1 cellular context compared by ENCODE assay signal in genomic region chr1:36369061-36369470, GRCh38.
A peak's percentile ranks its signal among the peaks of the same experiment; 100 is the strongest.
TF ChIP-seq lines count a peak whose summit lies in the region.

No MANE protein-coding gene starts in this region.

TF ChIP-seq in K562, 482 proteins besides CTCF, POLR2A, EP300 and RAD21 (continued from another document and continues in another):
- TF ChIP-seq FOXK2 (conservative IDR thresholded peaks at IDR 0.05 in 1 of 2, IDR thresholded peaks at IDR 0.05 in 1 of 2; ENCODE audit: low read depth in 2 of 2), result no peak
- no peak for TF ChIP-seq PKNOX1 (IDR thresholded peaks at IDR 0.05)
- no peak for TF ChIP-seq CREB3L1 (IDR thresholded peaks at IDR 0.05; ENCODE audit: borderline replicate concordance, low read depth)
- no peak for TF ChIP-seq JUN (IDR thresholded peaks at IDR 0.05; ENCODE audit: borderline replicate concordance, low read depth, low read length)
- no peak for TF ChIP-seq JUN (CRISPR knock-in tag; IDR thresholded peaks at IDR 0.05; ENCODE audit: borderline replicate concordance)
- no peak for TF ChIP-seq ELK1 (CRISPR knock-in tag; IDR thresholded peaks at IDR 0.05)
- peak; percentile 51; the same call in 1 of the 2 replicates for TF ChIP-seq DEAF1 (CRISPR knock-in tag; IDR thresholded peaks at IDR 0.05)
- TF ChIP-seq ZNF668 (CRISPR knock-in tag; IDR thresholded peaks at IDR 0.05), result no peak
- TF ChIP-seq HDAC2 (IDR thresholded peaks at IDR 0.05), result no peak
- 0 out of 2 replicates have a peak, but pooled peaks have one; percentile 21 for TF ChIP-seq MYC (IDR thresholded peaks at IDR 0.05; ENCODE audit: low read depth, low read length)
- no peak for TF ChIP-seq MYC (CRISPR knock-in tag; IDR thresholded peaks at IDR 0.05; ENCODE audit: borderline replicate concordance, low read depth)
- no peak for TF ChIP-seq DNMT1 (IDR thresholded peaks at IDR 0.05)
- no peak for TF ChIP-seq ESRRA (IDR thresholded peaks at IDR 0.05; ENCODE audit: borderline replicate concordance, low read depth)
- no peak for TF ChIP-seq ARID2 (IDR thresholded peaks at IDR 0.05)
- TF ChIP-seq MIER1 (IDR thresholded peaks at IDR 0.05; ENCODE audit: low read depth), result no peak
- no peak for TF ChIP-seq HDAC8 (tag; IDR thresholded peaks at IDR 0.05)
- no peak for TF ChIP-seq ZNF699 (CRISPR knock-in tag; IDR thresholded peaks at IDR 0.05; ENCODE audit: insufficient replicate concordance)
- no peak for TF ChIP-seq ZFPM2 (CRISPR knock-in tag; IDR thresholded peaks at IDR 0.05)
- no peak for TF ChIP-seq TGIF2 (CRISPR knock-in tag; IDR thresholded peaks at IDR 0.05)
- no peak for TF ChIP-seq ELF1 (tag; IDR thresholded peaks at IDR 0.05)
- no peak for TF ChIP-seq ELF2 (CRISPR knock-in tag; IDR thresholded peaks at IDR 0.05)
- TF ChIP-seq E2F5 (CRISPR knock-in tag; IDR thresholded peaks at IDR 0.05), result no peak
- TF ChIP-seq MED1 (CRISPR knock-in tag; IDR thresholded peaks at IDR 0.05; ENCODE audit: borderline replicate concordance), result no peak
- no peak for TF ChIP-seq RHOXF2B (CRISPR knock-in tag; conservative IDR thresholded peaks at IDR 0.05)
- no peak for TF ChIP-seq ZNF133 (CRISPR knock-in tag; IDR thresholded peaks at IDR 0.05)
- no peak for TF ChIP-seq HINFP (tag; conservative IDR thresholded peaks at IDR 0.05; ENCODE audit: low read depth)
- TF ChIP-seq MBD2 (IDR thresholded peaks at IDR 0.05; ENCODE audit: borderline replicate concordance, low read depth), result no peak
- no peak for TF ChIP-seq MXI1 (IDR thresholded peaks at IDR 0.05; ENCODE audit: low read depth, low read length)
- no peak for TF ChIP-seq HDAC1 (IDR thresholded peaks at IDR 0.05)
- no peak for TF ChIP-seq FOXA3 (CRISPR knock-in tag; conservative IDR thresholded peaks at IDR 0.05 in 1 of 2, IDR thresholded peaks at IDR 0.05 in 1 of 2)
- TF ChIP-seq ZBTB12 (CRISPR knock-in tag; IDR thresholded peaks at IDR 0.05), result no peak
- no peak for TF ChIP-seq FUS (optimal IDR thresholded peaks at IDR 0.05; ENCODE audit: low read depth, low read length)
- TF ChIP-seq THRAP3 (IDR thresholded peaks at IDR 0.05; ENCODE audit: borderline replicate concordance), result no peak
- TF ChIP-seq PRPF4 (IDR thresholded peaks at IDR 0.05; ENCODE audit: insufficient read depth, low read depth, low read length, poor library complexity, severe bottlenecking), result no peak
- TF ChIP-seq CEBPG (CRISPR knock-in tag; IDR thresholded peaks at IDR 0.05), result no peak
- TF ChIP-seq CEBPG (tag; conservative IDR thresholded peaks at IDR 0.05 in 1 of 2, IDR thresholded peaks at IDR 0.05 in 1 of 2), result no peak
- 0 out of 2 replicates have a peak, but pooled peaks have one; percentile 27 for TF ChIP-seq ARID3A (IDR thresholded peaks at IDR 0.05; ENCODE audit: borderline replicate concordance, low read depth, low read length)
- no peak for TF ChIP-seq ZNF584 (CRISPR knock-in tag; IDR thresholded peaks at IDR 0.05; ENCODE audit: low read depth)
- no peak for TF ChIP-seq SREBF2 (CRISPR knock-in tag; IDR thresholded peaks at IDR 0.05)
- TF ChIP-seq ZNF165 (CRISPR knock-in tag; IDR thresholded peaks at IDR 0.05; ENCODE audit: borderline replicate concordance), result no peak
- TF ChIP-seq ETS1 (conservative IDR thresholded peaks at IDR 0.05; ENCODE audit: control insufficient read depth, low read depth, low read length), result no peak
- no peak for TF ChIP-seq THAP12 (CRISPR knock-in tag; IDR thresholded peaks at IDR 0.05)
- TF ChIP-seq GTF2B (IDR thresholded peaks at IDR 0.05; ENCODE audit: extremely low read depth, insufficient read length), result no peak
- no peak for TF ChIP-seq HNRNPLL (IDR thresholded peaks at IDR 0.05; ENCODE audit: low read depth, low read length, poor library complexity, severe bottlenecking)
- no peak for TF ChIP-seq TRIM24 (IDR thresholded peaks at IDR 0.05)
- TF ChIP-seq CHAMP1 (IDR thresholded peaks at IDR 0.05), result no peak
- no peak for TF ChIP-seq TEAD4 (IDR thresholded peaks at IDR 0.05; ENCODE audit: low read length)
- TF ChIP-seq TEAD4 (CRISPR knock-in tag; IDR thresholded peaks at IDR 0.05; ENCODE audit: borderline replicate concordance), result no peak
- TF ChIP-seq U2AF2 (optimal IDR thresholded peaks at IDR 0.05; ENCODE audit: low read depth, low read length), result no peak
- TF ChIP-seq SP2 (IDR thresholded peaks at IDR 0.05; ENCODE audit: extremely low read depth, low read depth, low read length, poor library complexity, severe bottlenecking), result no peak
- no peak for TF ChIP-seq ZNF184 (CRISPR knock-in tag; IDR thresholded peaks at IDR 0.05)
